Comparison of ENCODE assay signal across 40 cellular contexts in the genomic region with DNA sequence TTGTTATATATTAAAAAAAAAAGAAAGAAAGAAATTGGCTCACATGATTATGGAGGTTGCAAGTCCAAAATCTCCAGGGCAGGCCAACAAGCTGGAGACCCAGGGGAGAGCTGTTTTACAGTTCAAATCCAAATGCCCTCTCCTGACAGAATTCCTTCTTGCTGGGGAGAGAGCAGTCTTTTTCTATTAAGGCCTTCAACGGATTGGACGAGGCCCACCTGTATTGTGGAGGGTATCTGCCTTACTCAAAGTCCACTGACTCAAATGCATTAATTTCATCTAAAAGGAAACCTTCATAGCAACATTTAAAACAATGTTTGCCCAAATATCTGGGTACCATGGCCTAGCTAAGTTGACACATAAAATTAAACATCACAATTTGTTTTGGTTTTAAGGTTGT. TPM values are rescaled to one million over a fixed set of nuclear protein-coding genes. Genes with fewer than 3 reads are reported as not detected.
"Had no signal": no experiment of that assay in that cellular context is flagged by ENCODE, and none has a peak within 500 bp of the region (broad histone marks: within the 10 kb centered on the region; RNA-seq: fewer than 3 reads in every experiment).

No MANE protein-coding gene starts in this region.

- H3K27me3 ChIP-seq: adrenal gland, ascending aorta, body of pancreas, brain microvascular endothelial cell, breast epithelium, cardiac muscle cell had no signal

- H3K4me3 Mint-ChIP-seq: activated naive CD4-positive, alpha-beta T cell treated with anti-CD3 and anti-CD28 coated beads for 36 hours; activated naive CD4-positive, alpha-beta T cell treated with anti-CD3 and anti-CD28 coated beads, Interleukin-2, amount 10 ng/mL, durations not matched to agents 7 days and 5 days; activated naive CD4-positive, alpha-beta T cell treated with anti-CD3 and anti-CD28 coated beads, Interleukin-2, amount 50 U/mL, for 24 hours; activated naive CD8-positive, alpha-beta T cell; activated naive CD8-positive, alpha-beta T cell treated with anti-CD3 and anti-CD28 coated beads for 36 hours; activated naive CD8-positive, alpha-beta T cell treated with anti-CD3 and anti-CD28 coated beads, Interleukin-2, amount 10 ng/mL, durations not matched to agents 7 days and 5 days; activated naive CD8-positive, alpha-beta T cell treated with anti-CD3 and anti-CD28 coated beads, Interleukin-2, amount 50 U/mL, for 24 hours; activated T-cell treated with anti-CD3 and anti-CD28 coated beads, Interleukin-2, amount 50 U/mL, for 24 hours; activated T-cell treated with anti-CD3 and anti-CD28 coated beads, Interleukin-2, amount 50 U/mL, for 4 hours; activated T-cell treated with anti-CD3 and anti-CD28 coated beads, Interleukin-2, amount 50 U/mL, for 72 hours; activated T-helper 1 cell treated with anti-CD3 and anti-CD28 coated beads, Interleukin-12 subunit alpha, Interleukin-12 subunit beta, Interleukin-2, Interleukin-4 antibody, amounts not matched to agents 30 ng/mL and 10 ng/mL and 1 ng/mL, durations not matched to agents 14 hours and 24 hours and 36 hours; activated T-helper 17 cell treated with anti-CD3 and anti-CD28 coated beads, Interleukin-2, amount 50 U/mL, for 72 hours; brain; central memory CD8-positive, alpha-beta T cell had no signal

- H3K4me1 Mint-ChIP-seq: activated naive CD4-positive, alpha-beta T cell treated with anti-CD3 and anti-CD28 coated beads, Interleukin-2, amount 10 ng/mL, durations not matched to agents 7 days and 5 days; central memory CD8-positive, alpha-beta T cell had no signal

- H3K27ac ChIP-seq: adrenal gland, ascending aorta, body of pancreas, brain microvascular endothelial cell, breast epithelium, cardiac muscle cell had no signal

- H3K4me1 ChIP-seq: adrenal gland, body of pancreas, breast epithelium had no signal

- H3K27ac Mint-ChIP-seq: activated naive CD4-positive, alpha-beta T cell treated with anti-CD3 and anti-CD28 coated beads for 36 hours; activated naive CD4-positive, alpha-beta T cell treated with anti-CD3 and anti-CD28 coated beads, Interleukin-2, amount 10 ng/mL, durations not matched to agents 7 days and 5 days; activated naive CD4-positive, alpha-beta T cell treated with anti-CD3 and anti-CD28 coated beads, Interleukin-2, amount 50 U/mL, for 24 hours; activated naive CD4-positive, alpha-beta T cell treated with anti-CD3 and anti-CD28 coated beads, Interleukin-2, amount 50 U/mL, for 72 hours; activated naive CD8-positive, alpha-beta T cell; activated naive CD8-positive, alpha-beta T cell treated with anti-CD3 and anti-CD28 coated beads for 36 hours; activated naive CD8-positive, alpha-beta T cell treated with anti-CD3 and anti-CD28 coated beads, Interleukin-2, amount 10 ng/mL, durations not matched to agents 7 days and 5 days; activated naive CD8-positive, alpha-beta T cell treated with anti-CD3 and anti-CD28 coated beads, Interleukin-2, amount 50 U/mL, for 24 hours; activated T-cell treated with anti-CD3 and anti-CD28 coated beads, Interleukin-2, amount 50 U/mL, for 24 hours; activated T-cell treated with anti-CD3 and anti-CD28 coated beads, Interleukin-2, amount 50 U/mL, for 72 hours; activated T-helper 1 cell treated with anti-CD3 and anti-CD28 coated beads, Interleukin-12 subunit alpha, Interleukin-12 subunit beta, Interleukin-2, Interleukin-4 antibody, amounts not matched to agents 30 ng/mL and 10 ng/mL and 1 ng/mL, durations not matched to agents 14 hours and 24 hours and 36 hours; activated T-helper 17 cell treated with anti-CD3 and anti-CD28 coated beads, Interleukin-2, amount 50 U/mL, for 72 hours; activated T-helper 2 cell treated with anti-CD3 and anti-CD28 coated beads, Interferon-gamma antibody, Interleukin-2, Interleukin-4, amounts not matched to agents 10 μg/mL and 5 μg/mL and 100 μg/mL, durations not matched to agents 14 hours and 24 hours and 36 hours had no signal

- ATAC-seq: activated naive CD4-positive, alpha-beta T cell treated with anti-CD3 and anti-CD28 coated beads, Interleukin-2, amount 50 U/mL, for 72 hours; activated naive CD8-positive, alpha-beta T cell treated with anti-CD3 and anti-CD28 coated beads, Interleukin-2, amount 50 U/mL, for 24 hours; activated T-cell treated with anti-CD3 and anti-CD28 coated beads, Interleukin-2, amount 50 U/mL, for 4 hours; activated T-cell treated with anti-CD3 and anti-CD28 coated beads, Interleukin-2, amount 50 U/mL, for 72 hours; activated T-helper 17 cell treated with anti-CD3 and anti-CD28 coated beads, Interleukin-2, amount 50 U/mL, for 72 hours; body of pancreas had no signal

- H3K36me3 Mint-ChIP-seq: activated naive CD4-positive, alpha-beta T cell treated with anti-CD3 and anti-CD28 coated beads, Interleukin-2, amount 10 ng/mL, durations not matched to agents 7 days and 5 days; activated naive CD4-positive, alpha-beta T cell treated with anti-CD3 and anti-CD28 coated beads, Interleukin-2, amount 50 U/mL, for 24 hours; activated naive CD4-positive, alpha-beta T cell treated with anti-CD3 and anti-CD28 coated beads, Interleukin-2, amount 50 U/mL, for 72 hours; activated naive CD8-positive, alpha-beta T cell; activated naive CD8-positive, alpha-beta T cell treated with anti-CD3 and anti-CD28 coated beads for 36 hours; activated naive CD8-positive, alpha-beta T cell treated with anti-CD3 and anti-CD28 coated beads, Interleukin-2, amount 10 ng/mL, durations not matched to agents 7 days and 5 days; brain had no signal

- H3K36me3 ChIP-seq: adrenal gland, ascending aorta, brain microvascular endothelial cell, breast epithelium, cardiac muscle cell had no signal

- FAIRE-seq: astrocyte, bronchial epithelial cell had no signal

- H3K9me3 ChIP-seq: adrenal gland, ascending aorta, body of pancreas, breast epithelium had no signal

- DNase-seq: activated effector memory CD4-positive, alpha-beta T cell treated with anti-CD3 and anti-CD28 coated beads, Interleukin-2, amount 50 U/mL, for 16 hours; activated effector memory CD4-positive, alpha-beta T cell treated with Interleukin-2 at 50 U/mL for 16 hours; activated gamma-delta T cell; activated gamma-delta T cell treated with Interleukin-2 at 50 U/mL for 16 hours; activated naive CD4-positive, alpha-beta T cell; activated naive CD4-positive, alpha-beta T cell treated with anti-CD3 and anti-CD28 coated beads for 36 hours; activated naive CD4-positive, alpha-beta T cell treated with anti-CD3 and anti-CD28 coated beads, Interleukin-2, amount 10 ng/mL, durations not matched to agents 7 days and 5 days; activated naive CD4-positive, alpha-beta T cell treated with anti-CD3 and anti-CD28 coated beads, Interleukin-2, amount 50 U/mL, for 16 hours; activated naive CD4-positive, alpha-beta T cell treated with Interleukin-2 at 50 U/mL for 16 hours; activated naive CD8-positive, alpha-beta T cell treated with anti-CD3 and anti-CD28 coated beads for 36 hours; activated naive CD8-positive, alpha-beta T cell treated with anti-CD3 and anti-CD28 coated beads, Interleukin-2, amount 10 ng/mL, durations not matched to agents 7 days and 5 days; activated naive CD8-positive, alpha-beta T cell treated with anti-CD3 and anti-CD28 coated beads, Interleukin-2, amount 50 U/mL, for 24 hours; activated T-cell treated with anti-CD3 and anti-CD28 coated beads, Interleukin-2, amount 50 U/mL, for 1 hour; activated T-cell treated with anti-CD3 and anti-CD28 coated beads, Interleukin-2, amount 50 U/mL, for 24 hours; activated T-cell treated with anti-CD3 and anti-CD28 coated beads, Interleukin-2, amount 50 U/mL, for 4 hours; activated T-cell treated with anti-CD3 and anti-CD28 coated beads, Interleukin-2, amount 50 U/mL, for 48 hours; activated T-cell treated with anti-CD3 and anti-CD28 coated beads, Interleukin-2, amount 50 U/mL, for 72 hours; adrenal gland; amniotic stem cell; amygdala; anterior cingulate cortex; aorta; body of pancreas; brain microvascular endothelial cell; caudate nucleus; central memory CD4-positive, alpha-beta T cell; cerebellar nuclear complex had no signal

- H3K9me3 Mint-ChIP-seq: activated naive CD4-positive, alpha-beta T cell treated with anti-CD3 and anti-CD28 coated beads for 36 hours; activated naive CD4-positive, alpha-beta T cell treated with anti-CD3 and anti-CD28 coated beads, Interleukin-2, amount 10 ng/mL, durations not matched to agents 7 days and 5 days; activated naive CD4-positive, alpha-beta T cell treated with anti-CD3 and anti-CD28 coated beads, Interleukin-2, amount 50 U/mL, for 72 hours; activated naive CD8-positive, alpha-beta T cell treated with anti-CD3 and anti-CD28 coated beads for 36 hours; activated naive CD8-positive, alpha-beta T cell treated with anti-CD3 and anti-CD28 coated beads, Interleukin-2, amount 50 U/mL, for 24 hours; activated T-cell treated with anti-CD3 and anti-CD28 coated beads, Interleukin-2, amount 50 U/mL, for 24 hours; activated T-cell treated with anti-CD3 and anti-CD28 coated beads, Interleukin-2, amount 50 U/mL, for 4 hours; activated T-cell treated with anti-CD3 and anti-CD28 coated beads, Interleukin-2, amount 50 U/mL, for 72 hours; activated T-helper 1 cell treated with anti-CD3 and anti-CD28 coated beads, Interleukin-12 subunit alpha, Interleukin-12 subunit beta, Interleukin-2, Interleukin-4 antibody, amounts not matched to agents 30 ng/mL and 10 ng/mL and 1 ng/mL, durations not matched to agents 14 hours and 24 hours and 36 hours; activated T-helper 17 cell treated with anti-CD3 and anti-CD28 coated beads, Interleukin-2, amount 50 U/mL, for 72 hours; activated T-helper 2 cell treated with anti-CD3 and anti-CD28 coated beads, Interferon-gamma antibody, Interleukin-2, Interleukin-4, amounts not matched to agents 10 μg/mL and 5 μg/mL and 100 μg/mL, durations not matched to agents 14 hours and 24 hours and 36 hours; central memory CD8-positive, alpha-beta T cell had no signal

- H3K4me3 ChIP-seq: adrenal gland, ascending aorta, body of pancreas, breast epithelium, cardiac muscle cell had no signal

RNA-seq across cellular contexts. Expression of a gene that starts 56.9 kb away (rescaled TPM):
- total RNA-seq: activated naive CD4-positive, alpha-beta T cell treated with anti-CD3 and anti-CD28 coated beads for 36 hours; activated naive CD8-positive, alpha-beta T cell treated with anti-CD3 and anti-CD28 coated beads for 36 hours; activated naive CD8-positive, alpha-beta T cell treated with anti-CD3 and anti-CD28 coated beads, Interleukin-2, amount 10 ng/mL, durations not matched to agents 7 days and 5 days; activated T-cell treated with anti-CD3 and anti-CD28 coated beads, Interleukin-2, amount 50 U/mL, for 4 hours; activated T-helper 1 cell treated with anti-CD3 and anti-CD28 coated beads, Interleukin-12 subunit alpha, Interleukin-12 subunit beta, Interleukin-2, Interleukin-4 antibody, amounts not matched to agents 30 ng/mL and 10 ng/mL and 1 ng/mL, durations not matched to agents 14 hours and 24 hours and 36 hours; activated T-helper 17 cell treated with anti-CD3 and anti-CD28 coated beads, Interleukin-2, amount 50 U/mL, for 72 hours; activated T-helper 2 cell treated with anti-CD3 and anti-CD28 coated beads, Interferon-gamma antibody, Interleukin-2, Interleukin-4, amounts not matched to agents 10 μg/mL and 5 μg/mL and 100 μg/mL, durations not matched to agents 14 hours and 24 hours and 36 hours; aorta; ascending aorta; breast epithelium; bronchial epithelial cell had no signal
- polyA plus RNA-seq: cardiac muscle cell had no signal
